In genomic region chr10:130185591-130185990, GRCh38 we compare ENCODE assay signal across 19 cellular contexts.
"Had no signal": no experiment of that assay in that cellular context is flagged by ENCODE, and none has a peak within 500 bp of the region (broad histone marks: within the 10 kb centered on the region; RNA-seq: fewer than 3 reads in every experiment).

No MANE protein-coding gene starts in this region.

- H3K9me3 Mint-ChIP-seq: naive thymus-derived CD4-positive, alpha-beta T cell; stimulated activated naive CD8-positive, alpha-beta T cell treated with anti-CD3 and anti-CD28 coated beads, Interleukin-15, Interleukin-2, amounts not matched to agents 100 ng/mL and 50 ng/mL, for 24 hours had no signal

- DNase-seq: dorsolateral prefrontal cortex; effector CD8-positive, alpha-beta T cell; esophagus squamous epithelium; foreskin fibroblast; kidney; left cardiac atrium; left ventricle myocardium superior; mesendoderm; naive thymus-derived CD4-positive, alpha-beta T cell; posterior cingulate gyrus; tibial artery; upper lobe of right lung had no signal

- H3K4me3 Mint-ChIP-seq: naive thymus-derived CD4-positive, alpha-beta T cell; stimulated activated naive CD8-positive, alpha-beta T cell treated with anti-CD3 and anti-CD28 coated beads, Interleukin-15, Interleukin-2, amounts not matched to agents 100 ng/mL and 50 ng/mL, for 24 hours had no signal

- H3K27me3 Mint-ChIP-seq: naive thymus-derived CD4-positive, alpha-beta T cell; stimulated activated naive CD8-positive, alpha-beta T cell treated with anti-CD3 and anti-CD28 coated beads, Interleukin-15, Interleukin-2, amounts not matched to agents 100 ng/mL and 50 ng/mL, for 24 hours had no signal

- ATAC-seq: left cardiac atrium; left ventricle myocardium superior; naive thymus-derived CD4-positive, alpha-beta T cell; sciatic nerve; upper lobe of right lung had no signal

- H3K27me3 ChIP-seq: dorsolateral prefrontal cortex, hepatocyte, vagina had no signal

- H3K27ac Mint-ChIP-seq: naive thymus-derived CD4-positive, alpha-beta T cell; stimulated activated naive CD8-positive, alpha-beta T cell treated with anti-CD3 and anti-CD28 coated beads, Interleukin-15, Interleukin-2, amounts not matched to agents 100 ng/mL and 50 ng/mL, for 24 hours had no signal

- H3K4me3 ChIP-seq: coronary artery, dorsolateral prefrontal cortex, esophagus squamous epithelium, hepatocyte, lung, tibial artery, upper lobe of right lung, vagina had no signal

- H3K27ac ChIP-seq: coronary artery, dorsolateral prefrontal cortex, esophagus squamous epithelium, hepatocyte, neutrophil, tibial artery, upper lobe of right lung, vagina had no signal

- H3K9me3 ChIP-seq: esophagus squamous epithelium, neutrophil, tibial artery, upper lobe of right lung, vagina had no signal
